Comparison of ENCODE assay signal across 30 cellular contexts in genomic region chr12:109968801-109969200, GRCh38. TPM values are rescaled to one million over a fixed set of nuclear protein-coding genes. Genes with fewer than 3 reads are reported as not detected.
DNase-seq lines count a peak whose midpoint lies in the region; ATAC-seq and TF ChIP-seq lines count a peak whose summit lies in the region.
"Had no signal": no experiment of that assay in that cellular context is flagged by ENCODE, and none has a peak within 500 bp of the region (broad histone marks: within the 10 kb centered on the region; RNA-seq: fewer than 3 reads in every experiment).

No MANE protein-coding gene starts in this region.

- TF ChIP-seq CTCF in PC-9 (conservative IDR thresholded peaks at IDR 0.05), result no peak

- H2BK12ac ChIP-seq in trophoblast cell (ENCODE audit: low read length), result no peak overlapping the region

- peaks cover 38% of the 10 kb centered on the region for H3K4me1 Mint-ChIP-seq in activated naive CD4-positive, alpha-beta T cell treated with anti-CD3 and anti-CD28 coated beads, Interleukin-2, amount 10 ng/mL, durations not matched to agents 7 days and 5 days
- H3K4me1 Mint-ChIP-seq in activated T-helper 17 cell treated with anti-CD3 and anti-CD28 coated beads, Interleukin-2, amount 50 U/mL, for 72 hours, result peaks cover 18% of the 10 kb centered on the region

- 0 out of 2 replicates have a peak overlapping the region, but pooled peaks have one; percentile 19 for H3K27ac ChIP-seq in PC-9
- no peak overlapping the region for H3K27ac ChIP-seq in trophoblast cell (ENCODE audit: low read depth, low read length)
- H3K27ac ChIP-seq: BLaER1, SJCRH30 had no signal

- no peak overlapping the region for H3K9ac ChIP-seq in trophoblast cell (ENCODE audit: low read length)
- H3K9ac ChIP-seq: BLaER1 had no signal

- peak overlapping the region; percentile 33 for H3K27ac Mint-ChIP-seq in activated naive CD4-positive, alpha-beta T cell treated with anti-CD3 and anti-CD28 coated beads, Interleukin-2, amount 10 ng/mL, durations not matched to agents 7 days and 5 days
- H3K27ac Mint-ChIP-seq in activated naive CD4-positive, alpha-beta T cell treated with anti-CD3 and anti-CD28 coated beads, Interleukin-2, amount 50 U/mL, for 72 hours, result no peak overlapping the region
- no peak overlapping the region for H3K27ac Mint-ChIP-seq in activated T-helper 17 cell treated with anti-CD3 and anti-CD28 coated beads, Interleukin-2, amount 50 U/mL, for 72 hours
- H3K27ac Mint-ChIP-seq: GM23338 had no signal

- no peak overlapping the region for H4K12ac ChIP-seq in trophoblast cell (ENCODE audit: low read depth, low read length)

- H3K9me3 Mint-ChIP-seq in activated naive CD4-positive, alpha-beta T cell treated with anti-CD3 and anti-CD28 coated beads, Interleukin-2, amount 10 ng/mL, durations not matched to agents 7 days and 5 days, result no peaks in the 10 kb centered on the region
- H3K9me3 Mint-ChIP-seq in activated naive CD4-positive, alpha-beta T cell treated with anti-CD3 and anti-CD28 coated beads, Interleukin-2, amount 50 U/mL, for 72 hours, result no peaks in the 10 kb centered on the region
- H3K9me3 Mint-ChIP-seq in activated T-helper 17 cell treated with anti-CD3 and anti-CD28 coated beads, Interleukin-2, amount 50 U/mL, for 72 hours, result no peaks in the 10 kb centered on the region
- H3K9me3 Mint-ChIP-seq: GM23338 had no signal

- no peaks in the 10 kb centered on the region for H3K79me2 ChIP-seq in PC-9 (ENCODE audit: low read depth)
- H3K79me2 ChIP-seq in trophoblast cell (ENCODE audit: control insufficient read depth, insufficient read depth, low read length, poor library complexity), result no peaks in the 10 kb centered on the region

- peaks cover 54% of the 10 kb centered on the region for H3K36me3 Mint-ChIP-seq in activated naive CD4-positive, alpha-beta T cell treated with anti-CD3 and anti-CD28 coated beads, Interleukin-2, amount 10 ng/mL, durations not matched to agents 7 days and 5 days
- H3K36me3 Mint-ChIP-seq in activated naive CD4-positive, alpha-beta T cell treated with anti-CD3 and anti-CD28 coated beads, Interleukin-2, amount 50 U/mL, for 72 hours, result peaks cover 11 to 42% of the 10 kb centered on the region in 2 donors
- peaks cover 91% of the 10 kb centered on the region for H3K36me3 Mint-ChIP-seq in activated T-helper 17 cell treated with anti-CD3 and anti-CD28 coated beads, Interleukin-2, amount 50 U/mL, for 72 hours (ENCODE audit: low read depth)

- peaks cover 7% of the 10 kb centered on the region; the same call in 1 of the 2 replicates for H3K36me3 ChIP-seq in PC-9 (ENCODE audit: low read depth)
- peaks cover 18 to 19% of the 10 kb centered on the region in 2 experiments for H3K36me3 ChIP-seq in trophoblast cell (ENCODE audit: control insufficient read depth in 1 of 2, insufficient read depth in 2 of 2, low read length in 2 of 2)

- H2BK120ac ChIP-seq in trophoblast cell (ENCODE audit: insufficient read depth, low read length, poor library complexity), result no peak overlapping the region

- no peak overlapping the region for H4K8ac ChIP-seq in trophoblast cell (ENCODE audit: low read depth, low read length)

- no peak overlapping the region for H2BK5ac ChIP-seq in trophoblast cell (ENCODE audit: low read depth, low read length, poor library complexity)

- H3K4me2 ChIP-seq in PC-9 (no peak overlapping the region), trophoblast cell (ENCODE audit: low read length) (no peak overlapping the region)
- H3K4me2 ChIP-seq: BLaER1, GM23338 had no signal

- no peaks in the 10 kb centered on the region for H3K9me3 ChIP-seq in PC-9 (ENCODE audit: insufficient read depth, low read depth)
- no peaks in the 10 kb centered on the region for H3K9me3 ChIP-seq in trophoblast cell (ENCODE audit: insufficient read depth, low read depth, low read length)
- H3K9me3 ChIP-seq: BLaER1, Caco-2, SJCRH30 had no signal

- H3K79me1 ChIP-seq in trophoblast cell (ENCODE audit: low read length), result no peaks in the 10 kb centered on the region

- WGBS in trophoblast cell (ENCODE audit: extremely low coverage, insufficient coverage, insufficient read length), result no CpG with 5 or more reads among the region's 8 CpGs

- H3K4me3 ChIP-seq in PC-9 (no peak overlapping the region), trophoblast cell (ENCODE audit: low read depth, low read length) (no peak overlapping the region)
- H3K4me3 ChIP-seq: BLaER1, GM12878, GM23338, SJCRH30 had no signal

- no peak overlapping the region for H3K23ac ChIP-seq in trophoblast cell (ENCODE audit: low read length)

- H2AFZ ChIP-seq in PC-9, result no peak overlapping the region
- no peak overlapping the region for H2AFZ ChIP-seq in trophoblast cell (ENCODE audit: insufficient read depth, low read length, poor library complexity)
- H2AFZ ChIP-seq: GM23338 had no signal

- no peak overlapping the region for H3K4ac ChIP-seq in trophoblast cell (ENCODE audit: low read depth, low read length)

- no peak overlapping the region for H3K18ac ChIP-seq in trophoblast cell (ENCODE audit: low read length)

- H3K27me3 Mint-ChIP-seq in activated naive CD4-positive, alpha-beta T cell treated with anti-CD3 and anti-CD28 coated beads, Interleukin-2, amount 10 ng/mL, durations not matched to agents 7 days and 5 days, result no peaks in the 10 kb centered on the region
- no peaks in the 10 kb centered on the region for H3K27me3 Mint-ChIP-seq in activated T-helper 17 cell treated with anti-CD3 and anti-CD28 coated beads, Interleukin-2, amount 50 U/mL, for 72 hours
- H3K27me3 Mint-ChIP-seq: CD4-positive, alpha-beta memory T cell had no signal

- POLR2A ChIA-PET in PC-9 (lab: Charles Lee; ENCODE audit: unreplicated experiment), result no interaction called here

- H3K14ac ChIP-seq in trophoblast cell (ENCODE audit: low read length), result no peak overlapping the region

- ATAC-seq in activated naive CD4-positive, alpha-beta T cell treated with anti-CD3 and anti-CD28 coated beads, Interleukin-2, amount 50 U/mL, for 72 hours, result no peak
- ATAC-seq in activated T-helper 17 cell treated with anti-CD3 and anti-CD28 coated beads, Interleukin-2, amount 50 U/mL, for 72 hours (replicated peaks), result no peak
- ATAC-seq in GM19035 (IDR thresholded peaks at IDR 0.05; ENCODE audit: unreplicated experiment), result no peak
- ATAC-seq: GM23338, Right ventricle myocardium inferior, SK-N-SH treated with all-trans-retinoic acid at 6 μM for 48 hours had no signal

- H3K9me2 ChIP-seq in PC-9 (ENCODE audit: insufficient read depth), result no peaks in the 10 kb centered on the region

- H3K4me1 ChIP-seq in PC-9 (replicated peaks; ENCODE audit: insufficient read depth) (peaks cover 19% of the 10 kb centered on the region), trophoblast cell (ENCODE audit: control insufficient read depth in 1 of 2, insufficient read depth in 2 of 2, low read length in 2 of 2) (peaks cover 0 to 2% of the 10 kb centered on the region in 2 experiments)
- H3K4me1 ChIP-seq: BLaER1, Caco-2, SJCRH30 had no signal

- H3F3A ChIP-seq in PC-9 (ENCODE audit: insufficient read depth, low read depth), result peaks cover 10% of the 10 kb centered on the region; the same call in 1 of the 2 replicates

- H2AK5ac ChIP-seq in trophoblast cell (ENCODE audit: low read length), result no peak overlapping the region

- no peak overlapping the region for H3K4me3 Mint-ChIP-seq in activated naive CD4-positive, alpha-beta T cell treated with anti-CD3 and anti-CD28 coated beads, Interleukin-2, amount 10 ng/mL, durations not matched to agents 7 days and 5 days
- peak overlapping the region; percentile 71 for H3K4me3 Mint-ChIP-seq in activated T-helper 17 cell treated with anti-CD3 and anti-CD28 coated beads, Interleukin-2, amount 50 U/mL, for 72 hours
- H3K4me3 Mint-ChIP-seq: GM23338 had no signal

- H3K27me3 ChIP-seq in PC-9 (ENCODE audit: insufficient read depth, low read depth) (no peaks in the 10 kb centered on the region), trophoblast cell (ENCODE audit: insufficient read depth, low read length) (no peaks in the 10 kb centered on the region)
- H3K27me3 ChIP-seq: BLaER1, SJCRH30 had no signal

- CTCF ChIA-PET in activated naive CD4-positive, alpha-beta T cell treated with anti-CD3 and anti-CD28 coated beads, Interleukin-2, amount 10 ng/mL, durations not matched to agents 7 days and 5 days (lab: Charles Lee), result no interaction called here
- CTCF ChIA-PET in PC-9 (lab: Charles Lee), result interaction anchor here (0.7 kb wide), 1 partner anchor 64 kb away, joined by 3 read pairs; no protein-coding TSS in a partner anchor

- H4K91ac ChIP-seq in trophoblast cell (ENCODE audit: low read depth, low read length), result no peak overlapping the region

- no peaks in the 10 kb centered on the region for H4K20me1 ChIP-seq in PC-9 (ENCODE audit: insufficient read depth)

- no TSS peak for BruUV-seq in PC-9 (replicated peaks; lab: Mats Ljungman, UMichigan)

- intact Hi-C loops in PC-9 (cut with micrococcal nuclease; ENCODE audit: unreplicated experiment), result no loop called here

- DNase-seq in activated naive CD4-positive, alpha-beta T cell treated with anti-CD3 and anti-CD28 coated beads, Interleukin-2, amount 10 ng/mL, durations not matched to agents 7 days and 5 days, result no peak
- no peak for DNase-seq in activated naive CD4-positive, alpha-beta T cell treated with anti-CD3 and anti-CD28 coated beads, Interleukin-2, amount 50 U/mL, for 72 hours (ENCODE audit: low spot score in 2 of 2)
- DNase-seq in PC-9, result peak; percentile 10 to 47
- peak; percentile 78 to 93 for DNase-seq in trophoblast cell
- DNase-seq in stimulated activated naive CD4-positive, alpha-beta T cell (lab: John Stamatoyannopoulos, UW), result no peak
- DNase-seq in DMS 273 (lab: John Stamatoyannopoulos, UW; ENCODE audit: unreplicated experiment), result no peak
- DNase-seq: Caco-2, DMS 273 treated with DMSO at 0.1 percent for 48 hours, DMS79, EL, GDM1, HCEC 1CT, Karpas-422, NCI-H1092, NCI-H1436, NCI-H187, NCI-H2081 treated with DMSO at 0.1 percent for 48 hours, NCI-H2171, NCI-H226, NCI-H510A, NCI-H69, SJCRH30 had no signal

RNA-seq across cellular contexts. Expression of gene GIT2, which starts 27.4 kb away (rescaled TPM):
- 10 to 100 TPM; 64.3 to 70.1 TPM for total RNA-seq in activated naive CD4-positive, alpha-beta T cell treated with anti-CD3 and anti-CD28 coated beads, Interleukin-2, amount 50 U/mL, for 72 hours
- 27.2 and 36.7 TPM in 2 replicates for total RNA-seq in PC-9 (2021)
- total RNA-seq in activated T-helper 17 cell treated with anti-CD3 and anti-CD28 coated beads, Interleukin-2, amount 50 U/mL, for 72 hours, result 10 to 100 TPM; 70.8 to 75.2 TPM
- polyA plus RNA-seq in trophoblast cell (2013), result 13.6 and 15.0 TPM in 2 replicates

RNA-seq across cellular contexts. Expression of gene ANKRD13A, which starts 30.4 kb away (rescaled TPM):
- 10 to 100 TPM; 64.7 to 65.2 TPM for total RNA-seq in activated naive CD4-positive, alpha-beta T cell treated with anti-CD3 and anti-CD28 coated beads, Interleukin-2, amount 50 U/mL, for 72 hours
- total RNA-seq in PC-9 (2021), result 61.8 and 66.9 TPM in 2 replicates
- 10 to 100 TPM; 61.4 to 68.5 TPM for total RNA-seq in activated T-helper 17 cell treated with anti-CD3 and anti-CD28 coated beads, Interleukin-2, amount 50 U/mL, for 72 hours
- polyA plus RNA-seq in trophoblast cell (2013), result 20.1 TPM in 2 replicates

Comparison
In these comparisons a context has a peak if more than half of its experiments do, and no peak if none do; other contexts are left out.
1. DNase-seq: peak in PC-9 (2 of 2) and trophoblast cell (2 of 2); none in activated naive CD4-positive, alpha-beta T cell treated with anti-CD3 and anti-CD28 coated beads, Interleukin-2, amount 10 ng/mL, durations not matched to agents 7 days and 5 days (single experiment), activated naive CD4-positive, alpha-beta T cell treated with anti-CD3 and anti-CD28 coated beads, Interleukin-2, amount 50 U/mL, for 72 hours (0 of 2), stimulated activated naive CD4-positive, alpha-beta T cell (0 of 6) and DMS 273 (single experiment).